In genomic region chr10:122341141-122341810, GRCh38 we compare ENCODE assay signal across 18 cellular contexts. TPM values are rescaled to one million over a fixed set of nuclear protein-coding genes. Genes with fewer than 3 reads are reported as not detected.
DNase-seq lines count a peak whose midpoint lies in the region; ATAC-seq and TF ChIP-seq lines count a peak whose summit lies in the region.
"Had no signal": no experiment of that assay in that cellular context is flagged by ENCODE, and none has a peak within 500 bp of the region (broad histone marks: within the 10 kb centered on the region; RNA-seq: fewer than 3 reads in every experiment).

No MANE protein-coding gene starts in this region.

- no peaks in the 10 kb centered on the region for H3K27me3 ChIP-seq in endodermal cell (ENCODE audit: control insufficient read depth, insufficient read depth, low read length, poor library complexity, severe bottlenecking)
- H3K27me3 ChIP-seq: ascending aorta had no signal

- H3K27me3 Mint-ChIP-seq in endodermal cell (ENCODE audit: insufficient read depth): no peaks in the 10 kb centered on the region

- intact Hi-C loops in sciatic nerve (cut with DNase I): loop anchor here (5.0 to 10.0 kb wide), 2 partner anchors 94 to 226 kb away; no protein-coding TSS in a partner anchor

- no peak for TF ChIP-seq POLR2A in NB4 (IDR thresholded peaks at IDR 0.05; ENCODE audit: extremely low read depth, insufficient read length)

- H3K4me1 Mint-ChIP-seq in endodermal cell: no peaks in the 10 kb centered on the region

- H3K9me3 Mint-ChIP-seq in endodermal cell: peaks cover 13% of the 10 kb centered on the region
- H3K9me3 Mint-ChIP-seq: T-helper 2 cell treated with Interferon-gamma antibody and Interleukin-4, amounts not matched to agents 5 μg/mL and 100 μg/mL, for 36 hours had no signal

- peaks cover 5% of the 10 kb centered on the region for H3K9me3 ChIP-seq in endodermal cell (ENCODE audit: control insufficient read depth, low read length)
- H3K9me3 ChIP-seq: ascending aorta had no signal

- TF ChIP-seq CTCF in NB4 (IDR thresholded peaks at IDR 0.05; ENCODE audit: low read depth, low read length) (no peak), endodermal cell (conservative IDR thresholded peaks at IDR 0.05) (no peak)

- no peak overlapping the region for H3K4me3 Mint-ChIP-seq in endodermal cell
- H3K4me3 Mint-ChIP-seq: T-helper 2 cell treated with Interferon-gamma antibody and Interleukin-4, amounts not matched to agents 5 μg/mL and 100 μg/mL, for 36 hours had no signal

- no peaks in the 10 kb centered on the region for H3K4me1 ChIP-seq in endodermal cell (ENCODE audit: control insufficient read depth, insufficient read depth, low read length)
- H3K4me1 ChIP-seq: ascending aorta, parathyroid adenoma had no signal

- 92 to 96% methylated on average over 11 of the region's 11 CpGs for WGBS in endodermal cell (ENCODE audit: insufficient coverage in 1 of 2, insufficient read length in 1 of 2), 2 experiments

- H3K27ac Mint-ChIP-seq in endodermal cell: no peak overlapping the region
- H3K27ac Mint-ChIP-seq: T-helper 2 cell treated with Interferon-gamma antibody and Interleukin-4, amounts not matched to agents 5 μg/mL and 100 μg/mL, for 36 hours had no signal

- peak; percentile 14 for ATAC-seq in sciatic nerve
- no peak for ATAC-seq in GM19397 (IDR thresholded peaks at IDR 0.05; ENCODE audit: unreplicated experiment)
- no peak for ATAC-seq in GM18909 (IDR thresholded peaks at IDR 0.05; ENCODE audit: poor library complexity, unreplicated experiment)

- no peak overlapping the region for H3K27ac ChIP-seq in endodermal cell (ENCODE audit: low read depth, low read length)
- H3K27ac ChIP-seq: ascending aorta, parathyroid adenoma had no signal

- H3K36me3 ChIP-seq in endodermal cell (ENCODE audit: control insufficient read depth, insufficient read depth, low read length): no peaks in the 10 kb centered on the region
- H3K36me3 ChIP-seq: ascending aorta had no signal

- no peaks in the 10 kb centered on the region for H3K36me3 Mint-ChIP-seq in endodermal cell (ENCODE audit: low read depth)

- DNase-seq in NB4 (ENCODE audit: low read depth): peak; percentile 16
- DNase-seq in endodermal cell: peak; percentile 40
- DNase-seq in kidney glomerular epithelial cell (lab: John Stamatoyannopoulos, UW): peak; percentile 41
- no peak for DNase-seq in sciatic nerve (ENCODE audit: low spot score)
- DNase-seq in HuH-7 (ENCODE audit: low spot score): no peak
- no peak for DNase-seq in iPS-NIHi7 (ENCODE audit: extremely low spot score)
- DNase-seq: activated CD4-positive, CD25-positive, alpha-beta regulatory T cell treated with anti-CD3 and anti-CD28 coated beads, Interleukin-2, amount 50 U/mL, for 72 hours; activated naive CD4-positive, alpha-beta T cell; cortex of kidney; Karpas-422; NCI-H1417; SHP77 treated with DMSO at 0.1 percent for 48 hours; stimulated activated naive CD4-positive, alpha-beta T cell had no signal

- H3K4me3 ChIP-seq in NB4 (ENCODE audit: low read depth, low read length): no peak overlapping the region
- H3K4me3 ChIP-seq in endodermal cell (ENCODE audit: low read length): no peak overlapping the region
- H3K4me3 ChIP-seq: ascending aorta had no signal

- no peak overlapping the region for H3K9ac ChIP-seq in endodermal cell (ENCODE audit: extremely low read depth, low read length, poor library complexity, severe bottlenecking)
- H3K9ac ChIP-seq: parathyroid adenoma had no signal

RNA-seq across cellular contexts. Expression of gene PLEKHA1, which starts 33.2 kb away (rescaled TPM):
- 10 to 100 TPM; 29.6 to 49.0 TPM for total RNA-seq in endodermal cell
- polyA plus RNA-seq in endodermal cell (2013, experiment 1 of 2): 31.1 TPM
- 30.1 TPM for polyA plus RNA-seq in endodermal cell (2013, experiment 2 of 2)
- 41.2 TPM for total RNA-seq in sciatic nerve

Comparison
In these comparisons a context has a peak if more than half of its experiments do, and no peak if none do; other contexts are left out.
1. DNase-seq: peak in NB4 (single experiment), endodermal cell (single experiment) and kidney glomerular epithelial cell (single experiment); none in sciatic nerve (single experiment), HuH-7 (single experiment) and iPS-NIHi7 (single experiment).